ENCODE assay signal across 8 cellular contexts in genomic region chr2:61017556-61018318, GRCh38. TPM values are rescaled to one million over a fixed set of nuclear protein-coding genes. Genes with fewer than 3 reads are reported as not detected.
DNase-seq lines count a peak whose midpoint lies in the region; ATAC-seq and TF ChIP-seq lines count a peak whose summit lies in the region.

TSS of gene PEX13 (plus strand) at chr2:61017720. CDS start at chr2:61017760, 40 bp downstream.
TSS of gene PUS10 (minus strand) at chr2:61018255. CDS start at chr2:61011890, 6,365 bp downstream.

- peak; percentile 81 for DNase-seq in ELR (ENCODE audit: low read depth)
- DNase-seq in Jurkat, Clone E6-1 (ENCODE audit: low read depth, low spot score) = peak; percentile 26
- DNase-seq in SHP77 treated with DMSO at 0.1 percent for 48 hours (lab: John Stamatoyannopoulos, UW) = peak; percentile 66
- DNase-seq in head of caudate nucleus = peak in 41 of 42 donors; percentile 69 to 94 (median 85)
- DNase-seq in ovary = peak; percentile 66 to 79 (median 73)
- DNase-seq in tibial artery = peak; percentile 83 to 86

- peak within 1 kb of the TSS; percentile 99 for H3K4me3 Mint-ChIP-seq in activated naive CD4-positive, alpha-beta T cell treated with anti-CD3 and anti-CD28 coated beads, Interleukin-2, amount 50 U/mL, for 24 hours

- H3K27ac ChIP-seq in ovary (peak within 1 kb of the TSS; percentile 76 to 88), tibial artery (peak within 1 kb of the TSS; percentile 92 to 93)

- peak; percentile 39 for TF ChIP-seq POLR2A in ovary (IDR thresholded peaks at IDR 0.05)

- TF ChIP-seq EP300 in ovary (IDR thresholded peaks at IDR 0.05) = no peak

- no peaks in the 10 kb centered on the region for H3K9me3 Mint-ChIP-seq in activated naive CD4-positive, alpha-beta T cell treated with anti-CD3 and anti-CD28 coated beads, Interleukin-2, amount 50 U/mL, for 24 hours

- peak within 1 kb of the TSS; percentile 91 for H3K4me3 ChIP-seq in Jurkat, Clone E6-1 (ENCODE audit: low read length)
- H3K4me3 ChIP-seq in ovary (peak within 1 kb of the TSS; percentile 87), tibial artery (peak within 1 kb of the TSS; percentile 79 to 84)

- H3K4me1 ChIP-seq in ovary (ENCODE audit: insufficient read depth) (peaks cover 6% of the 10 kb centered on the region), tibial artery (peaks cover 0 to 36% (median 16%) of the 10 kb centered on the region in 4 donors)

- no peak for TF ChIP-seq CTCF in ovary (IDR thresholded peaks at IDR 0.05)
- TF ChIP-seq CTCF in tibial artery (IDR thresholded peaks at IDR 0.05) = no peak

- H3K27ac Mint-ChIP-seq in activated naive CD4-positive, alpha-beta T cell treated with anti-CD3 and anti-CD28 coated beads, Interleukin-2, amount 50 U/mL, for 24 hours = peak within 1 kb of the TSS; percentile 99

- peak; percentile 78 for ATAC-seq in GM21619 (IDR thresholded peaks at IDR 0.05; ENCODE audit: unreplicated experiment)

- no peaks in the 10 kb centered on the region for H3K27me3 ChIP-seq in ovary
- H3K27me3 ChIP-seq in tibial artery = no peaks in the 10 kb centered on the region

- H3K9me3 ChIP-seq in ovary = no peaks in the 10 kb centered on the region
- H3K9me3 ChIP-seq in tibial artery = no peaks in the 10 kb centered on the region

- no peaks in the 10 kb centered on the region for H3K27me3 Mint-ChIP-seq in activated naive CD4-positive, alpha-beta T cell treated with anti-CD3 and anti-CD28 coated beads, Interleukin-2, amount 50 U/mL, for 24 hours

- peaks cover 3% of the 10 kb centered on the region for H3K36me3 Mint-ChIP-seq in activated naive CD4-positive, alpha-beta T cell treated with anti-CD3 and anti-CD28 coated beads, Interleukin-2, amount 50 U/mL, for 24 hours

- no peaks in the 10 kb centered on the region for H3K36me3 ChIP-seq in ovary
- peaks cover 0 to 17% (median 15%) of the 10 kb centered on the region in 3 donors for H3K36me3 ChIP-seq in tibial artery

- intact Hi-C loops in head of caudate nucleus (cut with DNase I) (no loop called here), ovary (cut with DNase I) (no loop called here), tibial artery (cut with DNase I; ENCODE audit: low total_unique reads) (loop anchor here (10.0 kb wide), 1 partner anchor 47 kb away; the partner anchor contains the start of gene SANBR)

- WGBS in ovary, 3 donors = 0 to 1% (median 0%) methylated on average over 35 to 39 of the region's 39 CpGs

- peaks cover 60% of the 10 kb centered on the region for H3K4me1 Mint-ChIP-seq in activated naive CD4-positive, alpha-beta T cell treated with anti-CD3 and anti-CD28 coated beads, Interleukin-2, amount 50 U/mL, for 24 hours

RNA-seq across cellular contexts. Expression of gene PEX13, which starts in this region (rescaled TPM):
- polyA plus RNA-seq in Jurkat, Clone E6-1 (2012; ENCODE audit: insufficient read depth, insufficient read length) = 8.1 TPM
- 10 to 100 TPM; 16.5 to 28.1 (median 22.5) TPM for total RNA-seq in ovary
- polyA plus RNA-seq in ovary = 10 to 100 TPM; 12.4 to 13.2 TPM

RNA-seq across cellular contexts. Expression of gene PUS10, which starts in this region (rescaled TPM):
- polyA plus RNA-seq in Jurkat, Clone E6-1 (2012; ENCODE audit: insufficient read depth, insufficient read length) = 13.0 TPM
- 1 to 10 TPM; 4.7 to 9.4 (median 6.9) TPM for total RNA-seq in ovary
- 1 to 10 TPM; 4.5 to 4.9 TPM for polyA plus RNA-seq in ovary

Comparison
In these comparisons a context has a peak if more than half of its experiments do, and no peak if none do; other contexts are left out.
1. Peak in every context shown above with its lines: DNase-seq, ATAC-seq, H3K4me3 ChIP-seq and H3K27ac ChIP-seq.
2. DNase-seq: peak in every context shown above with its lines; median percentile 85 in head of caudate nucleus; 84 in tibial artery; 81 in ELR; 73 in ovary; 66 in SHP77 treated with DMSO at 0.1 percent for 48 hours; 26 in Jurkat, Clone E6-1.